Comparison of ENCODE assay signal across 1 cellular context in the genomic region with DNA sequence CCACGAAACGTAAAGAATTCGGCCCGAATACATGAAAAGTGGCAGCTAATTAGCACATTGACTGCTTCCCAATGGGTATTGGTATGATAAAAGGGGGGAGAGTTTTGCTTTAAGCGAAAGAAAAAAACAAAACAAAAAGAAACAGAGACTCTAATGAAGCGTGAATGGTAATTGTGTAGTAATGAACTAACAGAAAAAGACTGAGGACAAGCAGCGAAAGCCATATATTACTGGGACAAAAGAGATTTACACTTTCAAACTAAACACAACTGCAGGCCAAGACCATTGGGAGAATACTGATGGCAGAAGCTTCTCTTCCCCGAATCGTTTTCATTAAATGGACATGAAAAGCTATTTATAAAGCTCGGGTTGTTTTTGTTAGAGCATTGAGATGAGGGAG.
TF ChIP-seq lines count a peak whose summit lies in the region.

No MANE protein-coding gene starts in this region.

TF ChIP-seq in GM12878, 131 proteins besides CTCF, POLR2A, EP300 and RAD21 (continued from another document):
- TF ChIP-seq NBN (IDR thresholded peaks at IDR 0.05), result no peak
- no peak for TF ChIP-seq MTA2 (IDR thresholded peaks at IDR 0.05; ENCODE audit: low read depth)
